ENCODE assay signal across 28 cellular contexts in genomic region chr2:137405496-137405895, GRCh38.
"Had no signal": no experiment of that assay in that cellular context is flagged by ENCODE, and none has a peak within 500 bp of the region (broad histone marks: within the 10 kb centered on the region; RNA-seq: fewer than 3 reads in every experiment).

No MANE protein-coding gene starts in this region.

- H3K4me1 ChIP-seq: parathyroid adenoma, psoas muscle, right lobe of liver, sigmoid colon, suprapubic skin, testis, tibial artery, transverse colon, upper lobe of left lung, vagina had no signal

- H3K4me3 ChIP-seq: ovary, psoas muscle, right lobe of liver, sigmoid colon, suprapubic skin, testis, tibial artery, transverse colon, upper lobe of left lung, vagina had no signal

- DNase-seq: naive B cell; naive thymus-derived CD8-positive, alpha-beta T cell; nephron progenitor cell; occipital lobe; ovary; psoas muscle; right cardiac atrium; right lobe of liver; sigmoid colon; small intestine; stimulated activated CD4-positive, alpha-beta T cell treated with anti-CD3 and anti-CD28 coated beads, Interleukin-15, amount 100 ng/mL, for 24 hours; stimulated activated CD4-positive, alpha-beta T cell treated with anti-CD3 and anti-CD28 coated beads, Interleukin-2, amount 100 ng/mL, for 24 hours; stimulated activated CD4-positive, alpha-beta T cell treated with anti-CD3 and anti-CD28 coated beads, Interleukin-2, amount 100 ng/mL, for 48 hours; stimulated activated CD4-positive, alpha-beta T cell treated with anti-CD3 and anti-CD28 coated beads, Interleukin-4, amount 100 ng/mL, for 24 hours; stimulated activated naive B cell treated with anti-CD40 and anti-IgM and Interleukin-4, amounts not matched to agents 10 μg/mL and 1 μg/mL and 100 μg/mL, for 72 hours; stimulated activated naive CD8-positive, alpha-beta T cell treated with anti-CD3 and anti-CD28 coated beads, Interleukin-15, amount 100 ng/mL, for 72 hours; stimulated activated naive CD8-positive, alpha-beta T cell treated with anti-CD3 and anti-CD28 coated beads, Interleukin-15, Interleukin-2, amounts not matched to agents 100 U/mL and 50 U/mL, for 24 hours; substantia nigra; testis; tibial artery; transverse colon; upper lobe of left lung had no signal

- H3K27me3 ChIP-seq: ovary, right lobe of liver, sigmoid colon, suprapubic skin, testis, tibial artery, transverse colon, upper lobe of left lung, vagina had no signal

- ATAC-seq: naive thymus-derived CD8-positive, alpha-beta T cell; natural killer cell treated with Interleukin-12 subunit alpha and Interleukin-12 subunit beta and Interleukin-15 and Interleukin-18, amount 100 ng/mL, for 72 hours; psoas muscle; right cardiac atrium; right lobe of liver; stimulated activated effector memory CD8-positive, alpha-beta T cell treated with anti-CD3 and anti-CD28 coated beads, Interleukin-12 subunit alpha, Interleukin-12 subunit beta, amount 100 ng/mL, for 72 hours; stimulated activated naive B cell treated with anti-CD40 and anti-IgM and Interleukin-4, amounts not matched to agents 10 μg/mL and 1 μg/mL and 100 μg/mL, for 72 hours; stimulated activated naive CD8-positive, alpha-beta T cell treated with anti-CD3 and anti-CD28 coated beads, Interleukin-15, amount 100 ng/mL, for 72 hours; stimulated activated naive CD8-positive, alpha-beta T cell treated with anti-CD3 and anti-CD28 coated beads, Interleukin-15, Interleukin-2, amounts not matched to agents 100 U/mL and 50 U/mL, for 24 hours had no signal

- H3K79me2 ChIP-seq: parathyroid adenoma had no signal

- H3K27ac ChIP-seq: ovary, parathyroid adenoma, psoas muscle, right lobe of liver, sigmoid colon, suprapubic skin, testis, tibial artery, transverse colon, upper lobe of left lung, vagina had no signal

- H2AFZ ChIP-seq: parathyroid adenoma had no signal

- FAIRE-seq: small intestine, urothelium cell line had no signal

- H3K9me3 ChIP-seq: ovary, psoas muscle, right lobe of liver, suprapubic skin, testis, tibial artery, transverse colon, upper lobe of left lung, vagina had no signal

- H3K9ac ChIP-seq: parathyroid adenoma had no signal

- H3K36me3 ChIP-seq: ovary, right lobe of liver, sigmoid colon, suprapubic skin, tibial artery, transverse colon, upper lobe of left lung, vagina had no signal
